In genomic region chr7:68688416-68689086, GRCh38 we compare ENCODE assay signal across 18 cellular contexts.
DNase-seq lines count a peak whose midpoint lies in the region; ATAC-seq and TF ChIP-seq lines count a peak whose summit lies in the region.
"Had no signal": no experiment of that assay in that cellular context is flagged by ENCODE, and none has a peak within 500 bp of the region (broad histone marks: within the 10 kb centered on the region; RNA-seq: fewer than 3 reads in every experiment).

No MANE protein-coding gene starts in this region.

- H3K79me2 ChIP-seq in PC-9 (ENCODE audit: low read depth), result no peaks in the 10 kb centered on the region
- H3K79me2 ChIP-seq in osteoblast (ENCODE audit: insufficient read depth, low read length), result no peaks in the 10 kb centered on the region
- H3K79me2 ChIP-seq: parathyroid adenoma had no signal

- H3K27me3 ChIP-seq in H7 (ENCODE audit: control insufficient read depth, insufficient read depth, low read length) (no peaks in the 10 kb centered on the region), PC-9 (ENCODE audit: insufficient read depth, low read depth) (no peaks in the 10 kb centered on the region), osteoblast (ENCODE audit: insufficient read depth, low read length) (no peaks in the 10 kb centered on the region)
- H3K27me3 ChIP-seq: adrenal gland had no signal

- H3K4me3 ChIP-seq in H7 (ENCODE audit: insufficient read depth, low read depth, low read length) (no peak overlapping the region), PC-9 (0 out of 2 replicates have a peak overlapping the region, but pooled peaks have one; percentile 5), osteoblast (ENCODE audit: insufficient read depth, low read length) (no peak overlapping the region)
- H3K4me3 ChIP-seq: adrenal gland, smooth muscle cell had no signal

- intact Hi-C loops in PC-9 (cut with micrococcal nuclease; ENCODE audit: unreplicated experiment), result no loop called here
- intact Hi-C loops in posterior vena cava (cut with DNase I), result no loop called here

- BruUV-seq in PC-9 (replicated peaks; lab: Mats Ljungman, UMichigan), result no TSS peak

- H2AFZ ChIP-seq in PC-9, result no peak overlapping the region
- H2AFZ ChIP-seq in osteoblast (ENCODE audit: low read length), result peak overlapping the region; percentile 18
- H2AFZ ChIP-seq: parathyroid adenoma had no signal

- DNase-seq in H7, result peak; percentile 47
- DNase-seq in NCI-H2029 (lab: John Stamatoyannopoulos, UW), result peak; percentile 75
- DNase-seq in PC-9, result peak in 1 of 2 experiments; percentile 80
- no peak for DNase-seq in osteoblast (ENCODE audit: insufficient read length, low spot score, missing footprints)
- no peak for DNase-seq in NOMO-1 treated with dmso at 0.1 percent for 144 hours (lab: John Stamatoyannopoulos, UW; ENCODE audit: unreplicated experiment)
- no peak for DNase-seq in posterior vena cava (ENCODE audit: low spot score)
- no peak for DNase-seq in glutamatergic neuron
- DNase-seq: activated CD4-positive, alpha-beta T cell treated with anti-CD3 and anti-CD28 coated beads, Interleukin-2, amount 50 U/mL, for 1 hour; activated T-cell treated with anti-CD3 and anti-CD28 coated beads, Interleukin-2, amount 50 U/mL, for 48 hours; adrenal gland; C1 segment of cervical spinal cord; GOT3; T1000 had no signal

- H3K9me3 ChIP-seq in PC-9 (ENCODE audit: insufficient read depth, low read depth) (peaks cover 5% of the 10 kb centered on the region; the same call in 1 of the 2 replicates), osteoblast (ENCODE audit: low read depth, low read length) (no peaks in the 10 kb centered on the region)
- H3K9me3 ChIP-seq: adrenal gland had no signal

- peaks cover 52% of the 10 kb centered on the region for H3K4me1 ChIP-seq in PC-9 (replicated peaks; ENCODE audit: insufficient read depth)
- H3K4me1 ChIP-seq in osteoblast (ENCODE audit: insufficient read depth, low read length), result peaks cover 18% of the 10 kb centered on the region
- H3K4me1 ChIP-seq: parathyroid adenoma had no signal

- TF ChIP-seq CTCF in PC-9 (conservative IDR thresholded peaks at IDR 0.05) (no peak), osteoblast (IDR thresholded peaks at IDR 0.05; ENCODE audit: extremely low read depth, low read depth, low read length) (no peak), glutamatergic neuron (IDR thresholded peaks at IDR 0.05; ENCODE audit: partially characterized antibody, unreplicated experiment) (no peak)

- POLR2A ChIA-PET in PC-9 (lab: Charles Lee; ENCODE audit: unreplicated experiment), result no interaction called here

- ATAC-seq in HG03039 (IDR thresholded peaks at IDR 0.05; ENCODE audit: unreplicated experiment), result no peak
- ATAC-seq: HepG2 had no signal

- 0 out of 2 replicates have a peak, but pooled peaks cover 5% of the 10 kb centered on the region for H3K9me2 ChIP-seq in PC-9 (ENCODE audit: insufficient read depth)

- peaks cover 42% of the 10 kb centered on the region for H3F3A ChIP-seq in PC-9 (ENCODE audit: insufficient read depth, low read depth)

- H4K20me1 ChIP-seq in PC-9 (ENCODE audit: insufficient read depth) (no peaks in the 10 kb centered on the region), osteoblast (ENCODE audit: insufficient read depth, low read length) (no peaks in the 10 kb centered on the region)

- peak overlapping the region; percentile 56 for H3K4me2 ChIP-seq in PC-9
- H3K4me2 ChIP-seq in osteoblast (ENCODE audit: insufficient read depth, low read length), result no peak overlapping the region
- H3K4me2 ChIP-seq: smooth muscle cell had no signal

- CTCF ChIA-PET in PC-9 (lab: Charles Lee), result no interaction called here

- H3K27ac Mint-ChIP-seq in glutamatergic neuron (ENCODE audit: unreplicated experiment), result no peak overlapping the region
- H3K27ac Mint-ChIP-seq: stimulated activated naive CD8-positive, alpha-beta T cell treated with anti-CD3 and anti-CD28 coated beads, Interleukin-15, Interleukin-2, amounts not matched to agents 100 ng/mL and 50 ng/mL, for 24 hours had no signal

- H3K36me3 ChIP-seq in H7 (replicated peaks; ENCODE audit: control insufficient read depth, insufficient read depth, low read length) (no peaks in the 10 kb centered on the region), PC-9 (ENCODE audit: low read depth) (no peaks in the 10 kb centered on the region), osteoblast (ENCODE audit: insufficient read depth, low read length) (no peaks in the 10 kb centered on the region)
- H3K36me3 ChIP-seq: adrenal gland had no signal

- peaks cover 5% of the 10 kb centered on the region for H3K27me3 Mint-ChIP-seq in glutamatergic neuron (ENCODE audit: unreplicated experiment)
- H3K27me3 Mint-ChIP-seq: stimulated activated naive CD8-positive, alpha-beta T cell treated with anti-CD3 and anti-CD28 coated beads, Interleukin-15, Interleukin-2, amounts not matched to agents 100 ng/mL and 50 ng/mL, for 24 hours had no signal

- no peak overlapping the region for H3K4me3 Mint-ChIP-seq in glutamatergic neuron (ENCODE audit: unreplicated experiment)
- H3K4me3 Mint-ChIP-seq: stimulated activated naive CD8-positive, alpha-beta T cell treated with anti-CD3 and anti-CD28 coated beads, Interleukin-15, Interleukin-2, amounts not matched to agents 100 ng/mL and 50 ng/mL, for 24 hours had no signal

- H3K36me3 Mint-ChIP-seq in glutamatergic neuron (ENCODE audit: unreplicated experiment), result no peaks in the 10 kb centered on the region

- H3K4me1 Mint-ChIP-seq in glutamatergic neuron (ENCODE audit: low read depth, unreplicated experiment), result peaks cover 7% of the 10 kb centered on the region

- H3K27ac ChIP-seq in PC-9 (peak overlapping the region; percentile 83), osteoblast (ENCODE audit: low read depth, low read length) (no peak overlapping the region)
- H3K27ac ChIP-seq: adrenal gland, parathyroid adenoma had no signal

- peaks cover 3% of the 10 kb centered on the region for H3K9me3 Mint-ChIP-seq in glutamatergic neuron (ENCODE audit: unreplicated experiment)

Comparison
In these comparisons a context has a peak if more than half of its experiments do, and no peak if none do; other contexts are left out.
1. DNase-seq: peak in H7 (single experiment) and NCI-H2029 (single experiment); none in osteoblast (single experiment), NOMO-1 treated with dmso at 0.1 percent for 144 hours (single experiment), posterior vena cava (single experiment) and glutamatergic neuron (single experiment).